ENCODE assay signal across 21 cellular contexts in the genomic region with DNA sequence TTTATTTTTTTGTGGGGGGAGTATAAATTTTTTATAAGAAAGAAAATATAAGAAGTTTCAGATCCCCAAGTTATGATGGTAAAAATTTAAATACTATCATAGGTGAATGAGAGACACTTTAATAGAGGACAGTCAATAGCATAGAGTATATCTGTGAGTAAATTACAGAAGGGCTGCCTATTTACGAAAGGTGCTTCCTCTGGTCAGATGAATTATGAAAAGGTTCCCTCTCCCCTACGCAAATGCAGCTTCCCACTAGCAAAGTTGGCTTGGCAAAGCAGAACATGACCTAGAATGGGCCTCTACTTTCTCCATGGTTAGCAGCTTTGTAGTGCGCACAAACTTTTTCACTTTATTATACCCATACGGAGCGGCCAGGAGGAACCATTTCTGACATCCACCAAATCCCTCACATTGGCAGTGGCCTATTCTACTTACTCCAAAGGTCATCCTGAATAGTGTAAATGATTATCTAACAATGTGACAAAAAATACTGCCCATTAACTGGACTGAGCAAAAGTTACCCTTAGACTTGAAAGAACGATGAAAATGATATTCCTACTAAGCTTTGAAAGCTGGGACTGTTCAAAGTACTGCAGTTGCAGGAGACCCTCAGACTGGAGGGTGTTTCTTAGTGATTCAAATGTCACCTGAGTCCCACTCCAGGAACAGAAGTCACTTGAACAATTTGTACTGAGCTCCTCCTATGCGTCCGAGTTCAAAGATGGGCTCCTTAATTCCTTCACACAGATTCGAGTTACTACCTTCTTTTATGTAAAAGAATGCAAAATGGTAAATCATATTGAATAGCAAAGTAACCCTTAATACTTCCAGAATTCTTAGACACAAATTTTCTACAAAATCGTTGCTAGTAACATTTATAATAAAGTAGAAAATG.
"Had no signal": no experiment of that assay in that cellular context is flagged by ENCODE, and none has a peak within 500 bp of the region (broad histone marks: within the 10 kb centered on the region; RNA-seq: fewer than 3 reads in every experiment).

No MANE protein-coding gene starts in this region.

- H3K79me2 ChIP-seq: hepatocyte had no signal

- H3K27ac ChIP-seq: coronary artery, dorsolateral prefrontal cortex, esophagus muscularis mucosa, foreskin keratinocyte, gastroesophageal sphincter, heart left ventricle, hepatocyte, left ventricle myocardium inferior, lower lobe of right lung had no signal

- DNase-seq: dermis blood vessel endothelial cell; dorsolateral prefrontal cortex; effector CD4-positive, alpha-beta T cell; effector memory CD4-positive, alpha-beta T cell; foreskin keratinocyte; heart left ventricle; hypothalamus; immature natural killer cell; islet precursor cell; left cardiac atrium; left ventricle myocardium inferior; lower lobe of right lung; mesenchymal stem cell; midbrain had no signal

- FAIRE-seq: colon, endothelial cell of umbilical vein, frontal cortex had no signal

- H3K4me2 ChIP-seq: hepatocyte had no signal

- H3K4me3 ChIP-seq: coronary artery, dorsolateral prefrontal cortex, esophagus muscularis mucosa, gastroesophageal sphincter, heart left ventricle, hepatocyte, left ventricle myocardium inferior, lower lobe of right lung had no signal

- H2AFZ ChIP-seq: hepatocyte had no signal

- ATAC-seq: foreskin keratinocyte, gastroesophageal sphincter, heart left ventricle, left cardiac atrium, lower lobe of right lung had no signal

- H3K9me3 ChIP-seq: esophagus muscularis mucosa, gastroesophageal sphincter, heart left ventricle, left ventricle myocardium inferior, lower lobe of right lung had no signal

- H3K4me1 ChIP-seq: esophagus muscularis mucosa, foreskin keratinocyte, gastroesophageal sphincter, heart left ventricle, left ventricle myocardium inferior, lower lobe of right lung had no signal

- H3K27me3 ChIP-seq: dorsolateral prefrontal cortex, esophagus muscularis mucosa, foreskin keratinocyte, gastroesophageal sphincter, heart left ventricle, hepatocyte had no signal

- H3K36me3 ChIP-seq: esophagus muscularis mucosa, gastroesophageal sphincter, heart left ventricle, left ventricle myocardium inferior, lower lobe of right lung had no signal
